In the genomic region with DNA sequence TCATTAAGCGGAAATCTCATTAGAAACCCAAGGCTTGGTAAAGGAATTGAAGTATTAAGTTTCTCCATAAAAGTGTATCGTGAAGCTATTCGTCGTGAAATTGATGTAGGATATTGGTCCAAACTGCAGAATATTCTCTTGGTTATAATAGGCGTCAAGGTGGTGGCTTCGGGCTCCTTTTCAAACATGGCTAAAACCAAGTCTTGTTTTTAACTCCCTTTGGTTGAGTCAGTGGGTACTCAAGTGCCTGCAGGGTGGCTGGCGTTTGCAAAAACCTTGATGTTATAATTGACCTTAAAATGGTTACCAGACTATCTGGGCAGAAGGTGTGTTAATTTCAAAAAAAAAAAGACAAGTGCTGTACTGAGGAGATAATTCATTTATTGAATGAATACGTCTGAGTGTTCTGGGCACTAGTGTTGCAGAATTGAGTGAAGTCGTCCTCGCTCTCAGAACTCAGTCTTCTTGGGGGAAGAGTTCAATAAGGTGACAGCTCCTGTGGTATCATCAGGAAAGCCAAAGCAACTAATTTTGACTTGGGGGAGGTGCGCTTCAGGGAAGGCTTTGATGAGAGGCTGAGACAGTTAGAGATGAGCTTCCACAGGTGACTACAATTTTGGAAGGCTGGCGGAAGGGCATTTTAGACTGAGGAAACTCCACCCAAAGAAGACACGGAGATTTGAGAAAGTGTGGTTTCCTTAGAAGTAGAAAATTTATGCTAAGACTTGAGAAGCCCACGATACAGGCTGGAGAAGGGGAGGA, we compare ENCODE assay signal across 8 cellular contexts. TPM values are rescaled to one million over a fixed set of nuclear protein-coding genes. Genes with fewer than 3 reads are reported as not detected.
DNase-seq lines count a peak whose midpoint lies in the region; ATAC-seq and TF ChIP-seq lines count a peak whose summit lies in the region.

No MANE protein-coding gene starts in this region.

- H3K4me1 Mint-ChIP-seq in T-helper 1 cell treated with Interleukin-12 subunit alpha and Interleukin-12 subunit beta and Interleukin-4 antibody, amounts not matched to agents 30 μg/mL and 1 μg/mL, for 36 hours (ENCODE audit: low read depth): peaks cover 56% of the 10 kb centered on the region

- peak overlapping the region; percentile 91 for H3K4me3 Mint-ChIP-seq in T-helper 1 cell treated with Interleukin-12 subunit alpha and Interleukin-12 subunit beta and Interleukin-4 antibody, amounts not matched to agents 30 μg/mL and 1 μg/mL, for 36 hours

- H3K4me1 ChIP-seq in esophagus muscularis mucosa (peaks cover 30 to 74% (median 63%) of the 10 kb centered on the region in 4 donors), rectal smooth muscle tissue (ENCODE audit: control insufficient read depth, insufficient read depth, low read length) (peaks cover 13% of the 10 kb centered on the region)

- 45% methylated on average over 14 of the region's 14 CpGs for WGBS in esophagus muscularis mucosa

- ATAC-seq in HG03139 (IDR thresholded peaks at IDR 0.05; ENCODE audit: unreplicated experiment) (no peak), HG03196 (IDR thresholded peaks at IDR 0.05; ENCODE audit: unreplicated experiment) (no peak), GM18502 (IDR thresholded peaks at IDR 0.05; ENCODE audit: poor library complexity, unreplicated experiment) (no peak)

- DNase-seq in H7: no peak
- DNase-seq in esophagus muscularis mucosa (ENCODE audit: extremely low spot score): no peak
- DNase-seq in OCI-M2 (lab: John Stamatoyannopoulos, UW; ENCODE audit: unreplicated experiment): no peak

- H3K9ac ChIP-seq in rectal smooth muscle tissue (ENCODE audit: low read length): peak overlapping the region; percentile 64

- TF ChIP-seq POLR2A in esophagus muscularis mucosa (IDR thresholded peaks at IDR 0.05; ENCODE audit: low read depth): no peak

- H3K9me3 Mint-ChIP-seq in T-helper 1 cell treated with Interleukin-12 subunit alpha and Interleukin-12 subunit beta and Interleukin-4 antibody, amounts not matched to agents 30 μg/mL and 1 μg/mL, for 36 hours: no peaks in the 10 kb centered on the region

- H3K27me3 ChIP-seq in H7 (ENCODE audit: control insufficient read depth, insufficient read depth, low read length): peaks cover 9% of the 10 kb centered on the region
- no peaks in the 10 kb centered on the region for H3K27me3 ChIP-seq in esophagus muscularis mucosa
- no peaks in the 10 kb centered on the region for H3K27me3 ChIP-seq in rectal smooth muscle tissue (ENCODE audit: control insufficient read depth, insufficient read depth, low read length)

- H3K36me3 Mint-ChIP-seq in T-helper 1 cell treated with Interleukin-12 subunit alpha and Interleukin-12 subunit beta and Interleukin-4 antibody, amounts not matched to agents 30 μg/mL and 1 μg/mL, for 36 hours (ENCODE audit: low read depth): peaks cover 27% of the 10 kb centered on the region

- peak overlapping the region; percentile 89 for H3K27ac Mint-ChIP-seq in T-helper 1 cell treated with Interleukin-12 subunit alpha and Interleukin-12 subunit beta and Interleukin-4 antibody, amounts not matched to agents 30 μg/mL and 1 μg/mL, for 36 hours

- H3K9me3 ChIP-seq in esophagus muscularis mucosa: no peaks in the 10 kb centered on the region

- peak overlapping the region; percentile 93 to 97 (median 96) for H3K27ac ChIP-seq in esophagus muscularis mucosa (replicated peaks in 1 of 4)
- peak overlapping the region; percentile 97 for H3K27ac ChIP-seq in rectal smooth muscle tissue (ENCODE audit: low read depth, low read length)

- no peak for TF ChIP-seq EP300 in esophagus muscularis mucosa (IDR thresholded peaks at IDR 0.05)

- TF ChIP-seq CTCF in esophagus muscularis mucosa (IDR thresholded peaks at IDR 0.05): no peak

- intact Hi-C loops in esophagus muscularis mucosa (cut with DNase I): loop anchor here (5.0 kb wide), 1 partner anchor 57 kb away; a partner anchor contains a TSS

- no peaks in the 10 kb centered on the region for H3K36me3 ChIP-seq in H7 (replicated peaks; ENCODE audit: control insufficient read depth, insufficient read depth, low read length)
- no peaks in the 10 kb centered on the region for H3K36me3 ChIP-seq in esophagus muscularis mucosa
- H3K36me3 ChIP-seq in rectal smooth muscle tissue (ENCODE audit: control insufficient read depth, insufficient read depth, low read length): no peaks in the 10 kb centered on the region

- peaks cover 19% of the 10 kb centered on the region for H3K27me3 Mint-ChIP-seq in T-helper 1 cell treated with Interleukin-12 subunit alpha and Interleukin-12 subunit beta and Interleukin-4 antibody, amounts not matched to agents 30 μg/mL and 1 μg/mL, for 36 hours (ENCODE audit: low read depth)

- H3K4me3 ChIP-seq in H7 (ENCODE audit: insufficient read depth, low read depth, low read length) (peak overlapping the region; percentile 91), esophagus muscularis mucosa (peak overlapping the region; percentile 86 to 99 (median 98)), rectal smooth muscle tissue (ENCODE audit: low read length) (peak overlapping the region; percentile 79)

RNA-seq across cellular contexts. Expression of a gene that starts 1.6 kb away (rescaled TPM):
- 23.1 and 36.0 TPM in 2 replicates for total RNA-seq in H7 (2014; rRNA removed; shearing (Covaris generic))
- total RNA-seq in esophagus muscularis mucosa: 10 to 100 TPM; 64.3 to 76.7 (median 73.3) TPM

RNA-seq across cellular contexts. Expression of a gene that starts 58.9 kb away (rescaled TPM):
- 59.5 and 75.7 TPM in 2 replicates for total RNA-seq in H7 (2014; rRNA removed; shearing (Covaris generic))
- 10 to 100 TPM; 10.4 to 23.8 (median 17.7) TPM for total RNA-seq in esophagus muscularis mucosa
